Comparison of ENCODE assay signal across 9 cellular contexts in the genomic region with DNA sequence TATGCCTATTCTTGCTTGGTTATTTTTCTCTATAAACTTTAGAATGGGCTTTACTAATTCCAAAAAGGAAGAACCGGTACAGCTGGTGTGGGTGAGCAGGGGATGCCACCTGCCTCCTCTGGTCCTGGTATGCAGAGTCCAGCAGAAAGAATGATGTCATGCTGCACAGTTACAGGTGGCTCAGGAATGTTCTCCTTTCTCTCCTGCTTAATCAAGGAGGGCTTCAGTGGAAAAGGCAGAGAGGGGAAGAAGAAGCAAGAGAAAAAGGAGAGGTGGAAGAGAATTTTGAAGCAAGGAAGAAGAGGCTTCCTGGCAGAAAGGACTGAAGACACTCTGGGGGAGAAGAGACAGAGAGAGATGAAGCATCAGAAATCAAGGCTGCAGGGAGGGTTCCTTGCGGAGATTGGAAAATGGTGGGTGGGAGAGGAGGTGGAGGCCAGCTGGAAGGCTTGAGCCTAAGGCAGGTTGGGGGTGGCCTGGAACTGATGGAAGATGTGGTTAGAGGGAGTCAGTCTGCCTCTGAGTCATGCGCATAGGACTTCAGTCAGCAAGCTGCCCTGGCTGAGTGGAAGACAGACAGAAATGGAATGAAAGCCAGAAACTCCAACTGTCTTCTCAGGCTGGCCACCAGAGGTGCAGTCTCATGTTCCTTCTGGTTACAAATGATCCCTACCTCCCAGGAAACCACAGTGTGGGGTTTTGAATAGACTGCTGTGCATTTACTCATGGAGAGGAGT.
DNase-seq lines count a peak whose midpoint lies in the region; ATAC-seq and TF ChIP-seq lines count a peak whose summit lies in the region.
"Had no signal": no experiment of that assay in that cellular context is flagged by ENCODE, and none has a peak within 500 bp of the region (broad histone marks: within the 10 kb centered on the region; RNA-seq: fewer than 3 reads in every experiment).

No MANE protein-coding gene starts in this region.

- no peaks in the 10 kb centered on the region for H3K4me1 ChIP-seq in foreskin keratinocyte

- ATAC-seq in foreskin keratinocyte (peak; percentile 79), HG02870 (IDR thresholded peaks at IDR 0.05; ENCODE audit: unreplicated experiment) (no peak), GM21423 (IDR thresholded peaks at IDR 0.05; ENCODE audit: unreplicated experiment) (no peak), GM21390 (IDR thresholded peaks at IDR 0.05; ENCODE audit: unreplicated experiment) (no peak)

- no peak overlapping the region for H3K4me3 Mint-ChIP-seq in type B pancreatic cell
- H3K4me3 Mint-ChIP-seq: activated naive CD8-positive, alpha-beta T cell had no signal

- TF ChIP-seq CTCF in foreskin keratinocyte (conservative IDR thresholded peaks at IDR 0.05) (peak; percentile 58), type B pancreatic cell (conservative IDR thresholded peaks at IDR 0.05) (peak; percentile 59)

- H3K36me3 Mint-ChIP-seq in type B pancreatic cell: no peaks in the 10 kb centered on the region
- H3K36me3 Mint-ChIP-seq: activated naive CD8-positive, alpha-beta T cell had no signal

- no peaks in the 10 kb centered on the region for H3K9me3 Mint-ChIP-seq in type B pancreatic cell

- H3K27me3 ChIP-seq in foreskin keratinocyte: peaks cover 33% of the 10 kb centered on the region

- peaks cover 72% of the 10 kb centered on the region for H3K27me3 Mint-ChIP-seq in type B pancreatic cell

- no peak overlapping the region for H3K27ac ChIP-seq in foreskin keratinocyte

- peak; percentile 4 for DNase-seq in stimulated activated CD4-positive, alpha-beta T cell treated with anti-CD3 and anti-CD28 coated beads, Interleukin-15, amount 100 ng/mL, for 24 hours
- no peak for DNase-seq in stimulated activated CD4-positive, alpha-beta T cell treated with anti-CD3 and anti-CD28 coated beads, Interleukin-4, amount 100 ng/mL, for 1 hour
- DNase-seq in RKO (ENCODE audit: low spot score) (peak; percentile 82), foreskin keratinocyte (peak; percentile 47 to 67), type B pancreatic cell (ENCODE audit: extremely low spot score, unreplicated experiment) (no peak)

- no peaks in the 10 kb centered on the region for H3K4me1 Mint-ChIP-seq in type B pancreatic cell (ENCODE audit: unreplicated experiment)

- H3K27ac Mint-ChIP-seq in type B pancreatic cell: no peak overlapping the region
- H3K27ac Mint-ChIP-seq: activated naive CD8-positive, alpha-beta T cell had no signal

Comparison
In these comparisons a context has a peak if more than half of its experiments do, and no peak if none do; other contexts are left out.
1. DNase-seq: peak in stimulated activated CD4-positive, alpha-beta T cell treated with anti-CD3 and anti-CD28 coated beads, Interleukin-15, amount 100 ng/mL, for 24 hours (single experiment), RKO (single experiment) and foreskin keratinocyte (2 of 2); none in stimulated activated CD4-positive, alpha-beta T cell treated with anti-CD3 and anti-CD28 coated beads, Interleukin-4, amount 100 ng/mL, for 1 hour (single experiment) and type B pancreatic cell (single experiment).